27 cellular contexts compared by ENCODE assay signal in the genomic region with DNA sequence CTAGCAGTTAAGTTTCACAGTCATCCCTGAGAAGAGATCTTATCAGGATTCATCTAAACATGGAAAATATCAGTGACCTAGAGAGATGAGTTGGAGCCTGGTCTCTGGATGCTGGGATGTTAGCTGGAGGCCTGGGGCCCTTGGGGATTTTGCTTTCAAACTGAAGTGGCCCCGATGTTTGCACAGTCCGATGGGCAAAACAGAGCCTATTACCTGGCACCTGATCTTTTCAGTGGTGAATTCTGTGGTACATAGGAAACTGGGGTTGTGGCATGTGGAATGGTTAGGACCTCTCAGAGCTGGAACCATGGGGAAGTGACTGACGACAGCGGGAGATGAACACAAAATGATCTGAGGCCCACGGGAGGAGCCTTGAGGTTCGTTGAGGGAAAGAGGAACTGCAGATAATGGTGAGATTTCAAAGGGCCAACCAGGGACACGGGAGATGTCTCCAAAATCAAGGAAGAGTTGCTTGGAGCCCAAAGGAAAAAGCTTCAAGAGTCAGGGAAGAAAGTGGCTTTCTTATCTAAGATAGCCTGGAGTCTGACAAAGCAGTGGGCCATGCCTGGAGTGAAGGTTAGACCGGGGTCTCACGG. TPM values are rescaled to one million over a fixed set of nuclear protein-coding genes. Genes with fewer than 3 reads are reported as not detected.
"Had no signal": no experiment of that assay in that cellular context is flagged by ENCODE, and none has a peak within 500 bp of the region (broad histone marks: within the 10 kb centered on the region; RNA-seq: fewer than 3 reads in every experiment).

No MANE protein-coding gene starts in this region.

- H3K4me1 ChIP-seq: colonic mucosa, gastrocnemius medialis, left ventricle myocardium inferior, pancreas, psoas muscle, stomach, suprapubic skin, transverse colon, uterus had no signal

- H3K9me3 ChIP-seq: colonic mucosa, esophagus squamous epithelium, gastrocnemius medialis, left ventricle myocardium inferior, pancreas, psoas muscle, stomach, suprapubic skin, transverse colon, uterus had no signal

- H3K27me3 ChIP-seq: colonic mucosa, esophagus squamous epithelium, gastrocnemius medialis, pancreas, stomach, suprapubic skin, transverse colon, uterus had no signal

- H3K4me3 ChIP-seq: colonic mucosa, dorsolateral prefrontal cortex, esophagus squamous epithelium, gastrocnemius medialis, left ventricle myocardium inferior, pancreas, psoas muscle, stomach, suprapubic skin, transverse colon, uterus had no signal

- H3K27ac ChIP-seq: colonic mucosa, dorsolateral prefrontal cortex, gastrocnemius medialis, left ventricle myocardium inferior, pancreas, psoas muscle, stomach, suprapubic skin, transverse colon, uterus had no signal

- DNase-seq: activated B cell treated with CpG ODN at 0.5 μM for 24 hours; activated CD4-positive, alpha-beta T cell treated with anti-CD3 and anti-CD28 coated beads for 4 hours; activated CD4-positive, alpha-beta T cell treated with anti-CD3 and anti-CD28 coated beads, Interleukin-2, amount 50 U/mL, for 48 hours; activated CD8-positive, alpha-beta memory T cell treated with anti-CD3 and anti-CD28 coated beads, Interleukin-2, amount 50 U/mL, for 48 hours; activated naive CD4-positive, alpha-beta T cell; activated naive CD8-positive, alpha-beta T cell treated with anti-CD3 and anti-CD28 coated beads for 36 hours; activated T-cell treated with anti-CD3 and anti-CD28 coated beads, Interleukin-2, amount 50 U/mL, for 4 hours; colonic mucosa; dorsolateral prefrontal cortex; esophagus squamous epithelium; gastrocnemius medialis; hippocampal formation; left ventricle myocardium inferior; mammary epithelial cell; naive thymus-derived CD8-positive, alpha-beta T cell; pancreas; psoas muscle; right cardiac atrium; stimulated activated CD4-positive, alpha-beta T cell treated with anti-CD3 and anti-CD28 coated beads, Interleukin-4, amount 100 ng/mL, for 4 hours; stomach; transverse colon; uterus had no signal

- H3K9me3 Mint-ChIP-seq: activated B cell treated with CpG ODN at 0.5 μM for 24 hours; activated naive CD8-positive, alpha-beta T cell treated with anti-CD3 and anti-CD28 coated beads for 36 hours; activated T-cell treated with anti-CD3 and anti-CD28 coated beads, Interleukin-2, amount 50 U/mL, for 4 hours; activated T-helper 2 cell treated with anti-CD3 and anti-CD28 coated beads, Interferon-gamma antibody, Interleukin-2, Interleukin-4, amounts not matched to agents 10 μg/mL and 5 μg/mL and 100 μg/mL, durations not matched to agents 14 hours and 24 hours and 36 hours; mesothelial cell of epicardium; T-helper 2 cell treated with Interferon-gamma antibody and Interleukin-4, amounts not matched to agents 5 μg/mL and 100 μg/mL, for 36 hours had no signal

- H3K27ac Mint-ChIP-seq: activated B cell treated with CpG ODN at 0.5 μM for 24 hours; activated naive CD8-positive, alpha-beta T cell treated with anti-CD3 and anti-CD28 coated beads for 36 hours; activated T-helper 2 cell treated with anti-CD3 and anti-CD28 coated beads, Interferon-gamma antibody, Interleukin-2, Interleukin-4, amounts not matched to agents 10 μg/mL and 5 μg/mL and 100 μg/mL, durations not matched to agents 14 hours and 24 hours and 36 hours; mesothelial cell of epicardium; naive thymus-derived CD8-positive, alpha-beta T cell; T-helper 2 cell treated with Interferon-gamma antibody and Interleukin-4, amounts not matched to agents 5 μg/mL and 100 μg/mL, for 36 hours had no signal

- H3K36me3 Mint-ChIP-seq: activated naive CD8-positive, alpha-beta T cell treated with anti-CD3 and anti-CD28 coated beads for 36 hours; mesothelial cell of epicardium; naive thymus-derived CD8-positive, alpha-beta T cell had no signal

- ATAC-seq: activated T-cell treated with anti-CD3 and anti-CD28 coated beads, Interleukin-2, amount 50 U/mL, for 4 hours; gastrocnemius medialis; naive thymus-derived CD8-positive, alpha-beta T cell; pancreas; psoas muscle; right cardiac atrium had no signal

- H3K36me3 ChIP-seq: colonic mucosa, esophagus squamous epithelium, gastrocnemius medialis, left ventricle myocardium inferior, pancreas, stomach, suprapubic skin, transverse colon, uterus had no signal

RNA-seq across cellular contexts. Expression of gene TENM3, which starts 17.8 kb away (rescaled TPM):
- total RNA-seq: activated B cell treated with CpG ODN at 0.5 μM for 24 hours; activated CD8-positive, alpha-beta memory T cell treated with anti-CD3 and anti-CD28 coated beads for 36 hours; activated naive CD8-positive, alpha-beta T cell treated with anti-CD3 and anti-CD28 coated beads for 36 hours; naive thymus-derived CD8-positive, alpha-beta T cell had no signal
